ENCODE assay signal across 11 cellular contexts in genomic region chr22:47328550-47329243, GRCh38.
DNase-seq lines count a peak whose midpoint lies in the region; ATAC-seq and TF ChIP-seq lines count a peak whose summit lies in the region.
"Had no signal": no experiment of that assay in that cellular context is flagged by ENCODE, and none has a peak within 500 bp of the region (broad histone marks: within the 10 kb centered on the region; RNA-seq: fewer than 3 reads in every experiment).

No MANE protein-coding gene starts in this region.

- H3K27ac ChIP-seq in breast epithelium (no peak overlapping the region), tibial nerve (no peak overlapping the region)

- no peak for TF ChIP-seq POLR2A in breast epithelium (IDR thresholded peaks at IDR 0.05)
- no peak for TF ChIP-seq POLR2A in tibial nerve (IDR thresholded peaks at IDR 0.05)

- peak overlapping the region; percentile 88 for H3K27ac Mint-ChIP-seq in MCF 10A (ENCODE audit: low read depth, unreplicated experiment)
- H3K27ac Mint-ChIP-seq in effector memory CD8-positive, alpha-beta T cell, result no peak overlapping the region

- DNase-seq in MCF 10A (ENCODE audit: unreplicated experiment) (peak; percentile 86), breast epithelium (ENCODE audit: low spot score in 2 of 2) (no peak), fibroblast of the aortic adventitia (ENCODE audit: low read depth) (peak; percentile 96), tibial nerve (ENCODE audit: low spot score in 2 of 2) (peak; percentile 18 to 23), amygdala (lab: John Stamatoyannopoulos, UW) (no peak)
- no peak for DNase-seq in effector memory CD8-positive, alpha-beta T cell
- DNase-seq: 8988T, erythroblast, Karpas-422 had no signal

- peaks cover 4 to 5% of the 10 kb centered on the region in 2 donors for H3K9me3 ChIP-seq in breast epithelium
- H3K9me3 ChIP-seq in tibial nerve, result peaks cover 0 to 19% (median 0%) of the 10 kb centered on the region in 4 donors

- peaks cover 0 to 21% of the 10 kb centered on the region in 2 donors for H3K27me3 ChIP-seq in breast epithelium
- no peaks in the 10 kb centered on the region for H3K27me3 ChIP-seq in tibial nerve

- BruUV-seq in MCF 10A (replicated peaks; lab: Mats Ljungman, UMichigan), result no TSS peak

- CTCF ChIA-PET in MCF 10A (lab: Yijun Ruan, JAX), result interaction anchor here (0.6 to 0.7 kb wide), 3 partner anchors 21 to 104 kb away, joined by 3 to 5 read pairs (median 3); no protein-coding TSS in a partner anchor

- intact Hi-C loops in MCF 10A (cut with micrococcal nuclease) (no loop called here), breast epithelium (cut with DNase I; ENCODE audit: low total_unique reads) (no loop called here)

- POLR2A ChIA-PET in MCF 10A (lab: Yijun Ruan, JAX), result interaction anchor here (0.6 to 1.2 kb wide), 5 partner anchors 9 to 553 kb away, joined by 3 to 9 read pairs (median 4); no protein-coding TSS in a partner anchor

- H3K36me3 ChIP-seq in breast epithelium, result no peaks in the 10 kb centered on the region
- H3K36me3 ChIP-seq in tibial nerve, result no peaks in the 10 kb centered on the region

- no peak for TF ChIP-seq EP300 in tibial nerve (IDR thresholded peaks at IDR 0.05)

- no peak overlapping the region for H3K4me3 ChIP-seq in breast epithelium
- H3K4me3 ChIP-seq in fibroblast of the aortic adventitia (ENCODE audit: low read depth, low read length), result no peak overlapping the region
- H3K4me3 ChIP-seq in tibial nerve, result no peak overlapping the region

- no peaks in the 10 kb centered on the region for H3K27me3 Mint-ChIP-seq in MCF 10A (ENCODE audit: insufficient read depth, unreplicated experiment)
- peaks cover 50 to 51% of the 10 kb centered on the region in 2 donors for H3K27me3 Mint-ChIP-seq in effector memory CD8-positive, alpha-beta T cell

- peaks cover 27% of the 10 kb centered on the region for H3K4me1 Mint-ChIP-seq in MCF 10A (ENCODE audit: insufficient read depth, unreplicated experiment)
- no peaks in the 10 kb centered on the region for H3K4me1 Mint-ChIP-seq in effector memory CD8-positive, alpha-beta T cell (ENCODE audit: low read depth in 2 of 2)

- H3K4me1 ChIP-seq in breast epithelium (no peaks in the 10 kb centered on the region), tibial nerve (no peaks in the 10 kb centered on the region)

- 42 to 58% methylated on average over 10 of the region's 10 CpGs for WGBS in tibial nerve, 2 donors

- H3K36me3 Mint-ChIP-seq in MCF 10A (ENCODE audit: insufficient read depth, unreplicated experiment), result no peaks in the 10 kb centered on the region
- no peaks in the 10 kb centered on the region for H3K36me3 Mint-ChIP-seq in effector memory CD8-positive, alpha-beta T cell (ENCODE audit: insufficient read depth)

- no peaks in the 10 kb centered on the region for H3K9me3 Mint-ChIP-seq in MCF 10A (ENCODE audit: unreplicated experiment)
- no peaks in the 10 kb centered on the region for H3K9me3 Mint-ChIP-seq in effector memory CD8-positive, alpha-beta T cell

- peak overlapping the region; percentile 70 for H3K4me3 Mint-ChIP-seq in MCF 10A (ENCODE audit: unreplicated experiment)
- no peak overlapping the region for H3K4me3 Mint-ChIP-seq in effector memory CD8-positive, alpha-beta T cell

- TF ChIP-seq CTCF in MCF 10A (IDR thresholded peaks at IDR 0.05; ENCODE audit: unreplicated experiment) (no peak), breast epithelium (IDR thresholded peaks at IDR 0.05) (no peak), fibroblast of the aortic adventitia (IDR thresholded peaks at IDR 0.05; ENCODE audit: insufficient read depth, low read length) (no peak), tibial nerve (IDR thresholded peaks at IDR 0.05) (no peak)

- ATAC-seq in SK-N-SH treated with all-trans-retinoic acid at 6 μM for 48 hours, result peak; percentile 57
- ATAC-seq in GM21786 (IDR thresholded peaks at IDR 0.05; ENCODE audit: unreplicated experiment), result no peak
- no peak for ATAC-seq in effector memory CD8-positive, alpha-beta T cell (replicated peaks)

TF ChIP-seq in SK-N-SH treated with all-trans-retinoic acid at 6 μM for 48 hours, 23 proteins besides CTCF, POLR2A, EP300 and RAD21:
- no peak for TF ChIP-seq PPARA (CRISPR knock-in tag; IDR thresholded peaks at IDR 0.05; ENCODE audit: borderline replicate concordance)
- TF ChIP-seq OSR1 (CRISPR knock-in tag; IDR thresholded peaks at IDR 0.05), result no peak
- TF ChIP-seq CREB5 (CRISPR knock-in tag; IDR thresholded peaks at IDR 0.05; ENCODE audit: low read depth), result no peak
- no peak for TF ChIP-seq ZFP30 (CRISPR knock-in tag; IDR thresholded peaks at IDR 0.05)
- no peak for TF ChIP-seq GLIS3 (CRISPR knock-in tag; IDR thresholded peaks at IDR 0.05)
- no peak for TF ChIP-seq TCF4 (CRISPR knock-in tag; IDR thresholded peaks at IDR 0.05; ENCODE audit: borderline replicate concordance)
- no peak for TF ChIP-seq ZFP3 (CRISPR knock-in tag; IDR thresholded peaks at IDR 0.05)
- TF ChIP-seq ZNF565 (CRISPR knock-in tag; conservative IDR thresholded peaks at IDR 0.05; ENCODE audit: low read depth), result no peak
- TF ChIP-seq CSDC2 (CRISPR knock-in tag; IDR thresholded peaks at IDR 0.05), result no peak

Comparison
In these comparisons a context has a peak if more than half of its experiments do, and no peak if none do; other contexts are left out.
1. DNase-seq: peak in MCF 10A (single experiment), fibroblast of the aortic adventitia (single experiment) and tibial nerve (2 of 2); none in breast epithelium (0 of 2), effector memory CD8-positive, alpha-beta T cell (0 of 3) and amygdala (0 of 56).